8 cellular contexts compared by ENCODE assay signal in the genomic region with DNA sequence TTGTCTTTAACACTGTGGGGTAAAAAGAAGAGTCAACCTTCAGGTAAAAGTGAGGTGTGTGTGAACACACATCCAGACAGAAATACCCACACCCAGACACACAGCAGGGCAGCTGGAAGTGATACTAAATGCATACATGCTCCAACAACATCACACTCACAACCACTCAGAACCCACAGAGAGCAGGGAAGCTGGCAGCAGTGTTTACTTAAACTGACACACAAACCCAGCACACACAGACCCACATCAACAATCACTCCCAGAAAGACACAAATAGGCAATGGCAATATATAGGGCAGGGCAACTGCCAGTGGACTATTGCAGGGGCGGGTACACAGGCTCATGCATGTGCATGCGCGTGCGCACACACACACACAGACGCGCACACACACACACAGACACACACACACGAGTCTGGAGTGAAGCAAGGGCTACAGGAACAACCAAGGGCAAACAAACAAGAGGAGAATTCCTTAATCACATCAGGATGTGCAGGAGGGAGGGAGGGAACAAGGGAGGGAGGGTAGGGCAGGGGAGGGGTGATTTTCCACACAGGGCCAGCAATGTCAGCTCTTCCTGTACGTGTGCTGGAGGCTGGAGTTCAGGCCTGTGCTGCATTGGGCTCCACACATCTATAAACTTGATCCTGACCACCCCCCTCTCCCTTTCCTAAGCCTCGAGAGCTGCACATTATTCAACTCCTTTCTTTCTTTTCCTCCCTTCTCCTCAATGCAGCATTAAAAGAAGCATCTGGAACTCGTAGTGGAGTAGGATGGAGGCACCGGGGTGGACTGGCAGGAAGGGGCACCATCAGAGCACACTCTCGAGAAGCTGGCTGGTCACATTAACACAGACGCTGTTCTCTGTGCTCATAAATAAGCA. TPM values are rescaled to one million over a fixed set of nuclear protein-coding genes. Genes with fewer than 3 reads are reported as not detected.
DNase-seq lines count a peak whose midpoint lies in the region; ATAC-seq and TF ChIP-seq lines count a peak whose summit lies in the region.

No MANE protein-coding gene starts in this region.

- H3K9me3 Mint-ChIP-seq in neural crest cell, result no peaks in the 10 kb centered on the region
- H3K9me3 Mint-ChIP-seq in CD4-positive, alpha-beta memory T cell, result peaks cover 0 to 1% (median 0%) of the 10 kb centered on the region in 8 donors

- no peaks in the 10 kb centered on the region for H3K36me3 Mint-ChIP-seq in neural crest cell (ENCODE audit: low read depth)
- peaks cover 44 to 49% of the 10 kb centered on the region in 2 donors for H3K36me3 Mint-ChIP-seq in CD4-positive, alpha-beta memory T cell

- H3K27ac Mint-ChIP-seq in neural crest cell (ENCODE audit: unreplicated experiment), result peak overlapping the region; percentile 86
- H3K27ac Mint-ChIP-seq in CD4-positive, alpha-beta memory T cell, result peak overlapping the region in 3 of 7 donors; percentile 25 to 42 (median 37)

- H3K4me1 ChIP-seq in esophagus squamous epithelium, result peaks cover 49 to 78% (median 50%) of the 10 kb centered on the region in 3 donors
- H3K4me1 ChIP-seq in CD4-positive, alpha-beta memory T cell (ENCODE audit: insufficient read depth, low read length), result peaks cover 38% of the 10 kb centered on the region

- H3K27me3 ChIP-seq in esophagus squamous epithelium, result no peaks in the 10 kb centered on the region
- H3K27me3 ChIP-seq in CD4-positive, alpha-beta memory T cell (ENCODE audit: insufficient read depth, low read length), result no peaks in the 10 kb centered on the region

- H3K9me3 ChIP-seq in esophagus squamous epithelium, result no peaks in the 10 kb centered on the region
- no peaks in the 10 kb centered on the region for H3K9me3 ChIP-seq in CD4-positive, alpha-beta memory T cell (ENCODE audit: control insufficient read depth in 1 of 2, low read length in 2 of 2)

- peaks cover 6 to 50% (median 6%) of the 10 kb centered on the region in 3 donors for H3K36me3 ChIP-seq in esophagus squamous epithelium
- H3K36me3 ChIP-seq in CD4-positive, alpha-beta memory T cell (ENCODE audit: insufficient read depth, low read length), result peaks cover 22% of the 10 kb centered on the region

- CTCF ChIA-PET in CD4-positive, alpha-beta memory T cell (lab: Charles Lee; ENCODE audit: partially characterized antibody), result interaction anchor here (1.3 to 1.5 kb wide), 2 partner anchors 31 to 160 kb away, joined by 3 read pairs; a partner anchor contains a TSS

- H3K27me3 Mint-ChIP-seq in neural crest cell (ENCODE audit: low read depth), result no peaks in the 10 kb centered on the region
- no peaks in the 10 kb centered on the region for H3K27me3 Mint-ChIP-seq in CD4-positive, alpha-beta memory T cell

- intact Hi-C loops in esophagus squamous epithelium (cut with DNase I), result no loop called here
- intact Hi-C loops in CD4-positive, alpha-beta memory T cell (cut with micrococcal nuclease), result loop anchor here (10.0 kb wide), 1 partner anchor 60 kb away; no protein-coding TSS in a partner anchor

- TF ChIP-seq CTCF in AG09309 (IDR thresholded peaks at IDR 0.05; ENCODE audit: control insufficient read depth, insufficient read depth, low read depth, low read length, missing control alignments), result no peak
- TF ChIP-seq CTCF in esophagus squamous epithelium (IDR thresholded peaks at IDR 0.05), result no peak
- no peak for TF ChIP-seq CTCF in neural crest cell (conservative IDR thresholded peaks at IDR 0.05)

- POLR2A ChIA-PET in CD4-positive, alpha-beta memory T cell (lab: Charles Lee; ENCODE audit: partially characterized antibody), result interaction anchor here (1.1 kb wide), 1 partner anchor 169 kb away, joined by 3 read pairs; no protein-coding TSS in a partner anchor

- ATAC-seq in GM18502 (IDR thresholded peaks at IDR 0.05; ENCODE audit: poor library complexity, unreplicated experiment) (no peak), GM18868 (IDR thresholded peaks at IDR 0.05; ENCODE audit: unreplicated experiment) (no peak)

- 51 to 52% methylated on average over 12 to 13 of the region's 13 CpGs for WGBS in esophagus squamous epithelium, 2 donors

- H3K4me3 Mint-ChIP-seq in neural crest cell, result no peak overlapping the region
- peak overlapping the region in 2 of 8 donors; percentile 20 to 50 for H3K4me3 Mint-ChIP-seq in CD4-positive, alpha-beta memory T cell

- peak overlapping the region; percentile 84 to 95 (median 87) for H3K27ac ChIP-seq in esophagus squamous epithelium
- H3K27ac ChIP-seq in CD4-positive, alpha-beta memory T cell (ENCODE audit: low read depth, low read length), result no peak overlapping the region

- peaks cover 40% of the 10 kb centered on the region for H3K4me1 Mint-ChIP-seq in neural crest cell
- H3K4me1 Mint-ChIP-seq in CD4-positive, alpha-beta memory T cell, result peaks cover 31 to 51% (median 43%) of the 10 kb centered on the region in 4 donors

- peak in 1 of 4 donors; percentile 8 for TF ChIP-seq POLR2A in esophagus squamous epithelium (IDR thresholded peaks at IDR 0.05)

- H3K4me3 ChIP-seq in AG09309 (ENCODE audit: control insufficient read depth, low read depth, low read length) (no peak overlapping the region), esophagus squamous epithelium (no peak overlapping the region)
- H3K4me3 ChIP-seq in CD4-positive, alpha-beta memory T cell (ENCODE audit: low read length in 2 of 2), result no peak overlapping the region

- DNase-seq in AG09309 (ENCODE audit: low read depth), result peak; percentile 89
- peak; percentile 22 for DNase-seq in NCI-H226
- DNase-seq in esophagus squamous epithelium (lab: John Stamatoyannopoulos, UW), result no peak
- no peak for DNase-seq in neural crest cell (ENCODE audit: low read depth, low spot score)
- DNase-seq in central memory CD4-positive, alpha-beta T cell, result no peak
- DNase-seq in CD4-positive, alpha-beta memory T cell, result no peak

RNA-seq across cellular contexts. Expression of a gene that starts 30.1 kb away (rescaled TPM):
- total RNA-seq in esophagus squamous epithelium, result 10 to 100 TPM in 1 of 4 donors, 1 to 10 TPM in 3; 2.1 to 14.1 (median 5.9) TPM
- 0.37 and 0.82 TPM in 2 replicates for total RNA-seq in neural crest cell
- 1 to 10 TPM; 4.9 to 5.2 TPM for total RNA-seq in CD4-positive, alpha-beta memory T cell
- 1 to 10 TPM in 1 of 2 donors, under 1 TPM in 1; 0.39 to 1.6 TPM for polyA plus RNA-seq in CD4-positive, alpha-beta memory T cell

RNA-seq across cellular contexts. Expression of a gene that starts 43.2 kb away (rescaled TPM):
- total RNA-seq in esophagus squamous epithelium, result 10 to 100 TPM; 42.3 to 70.5 (median 53.2) TPM
- total RNA-seq in neural crest cell, result 25.6 and 29.8 TPM in 2 replicates
- 10 to 100 TPM; 27.9 to 36.7 TPM for total RNA-seq in CD4-positive, alpha-beta memory T cell
- 10 to 100 TPM; 49.6 to 90.3 TPM for polyA plus RNA-seq in CD4-positive, alpha-beta memory T cell

RNA-seq across cellular contexts. Expression of a gene that starts 55.1 kb away (rescaled TPM):
- total RNA-seq in esophagus squamous epithelium, result 10 to 100 TPM; 14.9 to 55.7 (median 22.7) TPM
- 29.7 and 35.1 TPM in 2 replicates for total RNA-seq in neural crest cell
- 10 to 100 TPM; 76.6 to 95.8 TPM for total RNA-seq in CD4-positive, alpha-beta memory T cell
- polyA plus RNA-seq in CD4-positive, alpha-beta memory T cell, result 10 to 100 TPM; 30.8 to 39.8 TPM

RNA-seq across cellular contexts. Expression of a gene that starts 59.9 kb away (rescaled TPM):
- total RNA-seq in esophagus squamous epithelium, result 1 to 10 TPM; 1.1 to 4.0 (median 2.0) TPM
- total RNA-seq in neural crest cell, result 0.36 and 0.47 TPM in 2 replicates
- under 1 TPM; 0.30 to 0.47 TPM for total RNA-seq in CD4-positive, alpha-beta memory T cell
- 1 to 10 TPM in 1 of 2 donors, under 1 TPM in 1; 0.27 to 2.0 TPM for polyA plus RNA-seq in CD4-positive, alpha-beta memory T cell

Comparison
In these comparisons a context has a peak if more than half of its experiments do, and no peak if none do; other contexts are left out.
1. DNase-seq: peak in AG09309 (single experiment) and NCI-H226 (single experiment); none in esophagus squamous epithelium (single experiment), neural crest cell (single experiment), central memory CD4-positive, alpha-beta T cell (single experiment) and CD4-positive, alpha-beta memory T cell (0 of 5).